In genomic region chr12:40103043-40103442, GRCh38 we compare ENCODE assay signal across 1 cellular context.
TF ChIP-seq lines count a peak whose summit lies in the region.

No MANE protein-coding gene starts in this region.

TF ChIP-seq in WTC11, 78 proteins besides CTCF, POLR2A, EP300 and RAD21 (continued from another document):
- no peak for TF ChIP-seq CDX4 (CRISPR knock-in tag; IDR thresholded peaks at IDR 0.05; ENCODE audit: borderline replicate concordance)
- TF ChIP-seq AR (CRISPR knock-in tag; IDR thresholded peaks at IDR 0.05), result no peak
- no peak for TF ChIP-seq ATF2 (CRISPR knock-in tag; IDR thresholded peaks at IDR 0.05; ENCODE audit: borderline replicate concordance, low read depth)
